ENCODE assay signal across 8 cellular contexts in genomic region chr17:73645050-73645871, GRCh38. TPM values are rescaled to one million over a fixed set of nuclear protein-coding genes. Genes with fewer than 3 reads are reported as not detected.
A peak's percentile ranks its signal among the peaks of the same experiment; 100 is the strongest.
DNase-seq lines count a peak whose midpoint lies in the region; ATAC-seq and TF ChIP-seq lines count a peak whose summit lies in the region.

No MANE protein-coding gene starts in this region.

- H2AFZ ChIP-seq in IMR-90 (replicated peaks; ENCODE audit: low read length, poor library complexity): peak overlapping the region; percentile 32

- TF ChIP-seq CTCF in A673 (conservative IDR thresholded peaks at IDR 0.05; ENCODE audit: low read depth, low read length) (0 out of 2 replicates have a peak, but pooled peaks have one; percentile 25), IMR-90 (conservative IDR thresholded peaks at IDR 0.05; ENCODE audit: low read depth, low read length) (no peak), VCaP (conservative IDR thresholded peaks at IDR 0.05) (peak; percentile 64)

- ATAC-seq in IMR-90 (ENCODE audit: low read depth): peak; percentile 79
- peak; percentile 35 for ATAC-seq in effector memory CD8-positive, alpha-beta T cell (replicated peaks)
- ATAC-seq in HG03520 (IDR thresholded peaks at IDR 0.05; ENCODE audit: unreplicated experiment): no peak
- ATAC-seq in GM19463 (IDR thresholded peaks at IDR 0.05; ENCODE audit: unreplicated experiment): no peak

- POLR2A ChIA-PET in A673 (lab: Charles Lee; ENCODE audit: low non-redundant PET): no interaction called here
- POLR2A ChIA-PET in IMR-90 (lab: Charles Lee; ENCODE audit: unreplicated experiment): no interaction called here

- no peaks in the 10 kb centered on the region for H3K9me3 Mint-ChIP-seq in effector memory CD8-positive, alpha-beta T cell

- TF ChIP-seq RAD21 in IMR-90 (IDR thresholded peaks at IDR 0.05; ENCODE audit: low read length): no peak

- no peak overlapping the region for H3K27ac ChIP-seq in A673 (ENCODE audit: low read depth, low read length, poor library complexity, severe bottlenecking)
- no peak overlapping the region for H3K27ac ChIP-seq in IMR-90 (ENCODE audit: insufficient read depth, low read length)
- peak overlapping the region; percentile 65 for H3K27ac ChIP-seq in VCaP
- H3K27ac ChIP-seq in mesodermal cell (ENCODE audit: low read depth, low read length, severe bottlenecking): peak overlapping the region; percentile 58
- no peak overlapping the region for H3K27ac ChIP-seq in subcutaneous abdominal adipose tissue (ENCODE audit: low read depth, low read length)

- no peak overlapping the region for H3K27ac Mint-ChIP-seq in effector memory CD8-positive, alpha-beta T cell

- H3K56ac ChIP-seq in IMR-90 (ENCODE audit: extremely low read depth, insufficient read depth, low read length): no peak overlapping the region

- no peak overlapping the region for H2AK5ac ChIP-seq in IMR-90 (ENCODE audit: low read depth, low read length)

- peak overlapping the region; percentile 8 to 46 for H3K4me3 Mint-ChIP-seq in effector memory CD8-positive, alpha-beta T cell

- in situ Hi-C loops in IMR-90 (cut with MboI; ENCODE audit: low sequenced_read_pairs): no loop called here

- no peak overlapping the region for H4K8ac ChIP-seq in IMR-90 (ENCODE audit: low read depth in 2 of 2, low read length in 2 of 2)

- BruUV-seq in A673 (replicated peaks; lab: Mats Ljungman, UMichigan) (no TSS peak), IMR-90 (replicated peaks; lab: Mats Ljungman, UMichigan) (no TSS peak)

- TF ChIP-seq POLR2A in IMR-90 (IDR thresholded peaks at IDR 0.05; ENCODE audit: low read depth, low read length): no peak

- H3K27me3 Mint-ChIP-seq in effector memory CD8-positive, alpha-beta T cell: peaks cover 61 to 85% of the 10 kb centered on the region in 2 donors

- no peak overlapping the region for H3K9ac ChIP-seq in IMR-90 (ENCODE audit: low read depth, low read length)
- no peak overlapping the region for H3K9ac ChIP-seq in subcutaneous abdominal adipose tissue (ENCODE audit: low read length in 5 of 5)

- no peak overlapping the region for H2BK5ac ChIP-seq in IMR-90 (ENCODE audit: low read depth, low read length, poor library complexity, severe bottlenecking)

- H3K9me3 ChIP-seq in A673 (ENCODE audit: low read depth, low read length, poor library complexity, severe bottlenecking) (no peaks in the 10 kb centered on the region), IMR-90 (ENCODE audit: control insufficient read depth, insufficient read depth, low read length) (no peaks in the 10 kb centered on the region), mesodermal cell (ENCODE audit: control insufficient read depth, low read length) (no peaks in the 10 kb centered on the region), subcutaneous abdominal adipose tissue (ENCODE audit: control insufficient read depth in 5 of 5, low read length in 5 of 5) (no peaks in the 10 kb centered on the region)

- peak overlapping the region; percentile 46 for H3K4me3 ChIP-seq in A673 (ENCODE audit: low read depth, low read length, poor library complexity, severe bottlenecking)
- no peak overlapping the region for H3K4me3 ChIP-seq in IMR-90 (ENCODE audit: insufficient read depth, low read depth, low read length)
- peak overlapping the region; percentile 71 for H3K4me3 ChIP-seq in mesodermal cell (ENCODE audit: extremely low read depth, insufficient read depth, low read length, poor library complexity, severe bottlenecking)
- H3K4me3 ChIP-seq in subcutaneous abdominal adipose tissue (ENCODE audit: low read depth in 1 of 5, low read length in 5 of 5): peak overlapping the region in 4 of 5 donors; percentile 6 to 45 (median 29)

- no peak overlapping the region for H2BK20ac ChIP-seq in IMR-90 (ENCODE audit: low read depth, low read length)

- dilution Hi-C loops in IMR-90 (cut with HindIII; ENCODE audit: low sequenced_read_pairs, unreplicated experiment): no loop called here

- no peaks in the 10 kb centered on the region for H4K20me1 ChIP-seq in IMR-90 (ENCODE audit: insufficient read depth, low read length)

- CTCF ChIA-PET in A673 (lab: Charles Lee): no interaction called here
- CTCF ChIA-PET in IMR-90 (lab: Yijun Ruan, JAX): no interaction called here

- no peaks in the 10 kb centered on the region for H3K9me1 ChIP-seq in IMR-90 (ENCODE audit: insufficient read depth, low read length)

- H3K36me3 ChIP-seq in A673 (ENCODE audit: insufficient read depth, low read length, poor library complexity, severe bottlenecking): no peaks in the 10 kb centered on the region
- no peaks in the 10 kb centered on the region for H3K36me3 ChIP-seq in IMR-90 (ENCODE audit: control insufficient read depth, insufficient read depth, low read length)
- H3K36me3 ChIP-seq in mesodermal cell (ENCODE audit: control insufficient read depth, insufficient read depth, low read length): no peaks in the 10 kb centered on the region
- no peaks in the 10 kb centered on the region for H3K36me3 ChIP-seq in subcutaneous abdominal adipose tissue (ENCODE audit: control insufficient read depth in 5 of 5, insufficient read depth in 5 of 5, low read length in 5 of 5)

- H3K4me1 ChIP-seq in A673 (ENCODE audit: insufficient read depth, low read length, poor library complexity, severe bottlenecking) (peaks cover 32% of the 10 kb centered on the region), IMR-90 (ENCODE audit: control insufficient read depth, insufficient read depth, low read length) (no peaks in the 10 kb centered on the region), mesodermal cell (ENCODE audit: control insufficient read depth, insufficient read depth, low read length, poor library complexity, severe bottlenecking) (peaks cover 23% of the 10 kb centered on the region), subcutaneous abdominal adipose tissue (ENCODE audit: control insufficient read depth in 5 of 5, insufficient read depth in 5 of 5, low read length in 5 of 5) (peaks cover 2 to 32% (median 24%) of the 10 kb centered on the region in 5 donors)

- H3K27me3 ChIP-seq in A673 (replicated peaks; ENCODE audit: insufficient read depth, low read depth, low read length, poor library complexity): peaks cover 81% of the 10 kb centered on the region
- H3K27me3 ChIP-seq in IMR-90 (ENCODE audit: control insufficient read depth, insufficient read depth, low read length): peaks cover 36% of the 10 kb centered on the region
- peaks cover 38 to 70% (median 63%) of the 10 kb centered on the region in 5 donors for H3K27me3 ChIP-seq in subcutaneous abdominal adipose tissue (ENCODE audit: control insufficient read depth in 5 of 5, insufficient read depth in 4 of 5, low read length in 5 of 5)

- no peaks in the 10 kb centered on the region for H3K36me3 Mint-ChIP-seq in effector memory CD8-positive, alpha-beta T cell (ENCODE audit: insufficient read depth)

- no peak overlapping the region for H3K4ac ChIP-seq in IMR-90 (ENCODE audit: low read depth, low read length)

- H3K23ac ChIP-seq in IMR-90 (ENCODE audit: low read depth, low read length): no peak overlapping the region

- no peak overlapping the region for H3K18ac ChIP-seq in IMR-90 (ENCODE audit: low read depth, low read length)

- H2AK9ac ChIP-seq in IMR-90 (replicated peaks; ENCODE audit: low read depth, low read length, poor library complexity): no peak overlapping the region

- intact Hi-C loops in A673 (cut with micrococcal nuclease; ENCODE audit: unreplicated experiment): no loop called here
- intact Hi-C loops in IMR-90 (cut with micrococcal nuclease): no loop called here

- H3K14ac ChIP-seq in IMR-90 (replicated peaks; ENCODE audit: low read depth, low read length): no peak overlapping the region

- H4K5ac ChIP-seq in IMR-90 (ENCODE audit: low read depth, low read length): no peak overlapping the region

- no peaks in the 10 kb centered on the region for H3K79me1 ChIP-seq in IMR-90 (ENCODE audit: low read depth in 1 of 2, low read length in 2 of 2)

- DNase-seq in A673 (ENCODE audit: low spot score): peak; percentile 61
- no peak for DNase-seq in IMR-90
- DNase-seq in effector memory CD8-positive, alpha-beta T cell: no peak

- H2BK120ac ChIP-seq in IMR-90 (ENCODE audit: low read depth, low read length): no peak overlapping the region

- peaks cover 7 to 8% of the 10 kb centered on the region in 2 donors for H3K4me1 Mint-ChIP-seq in effector memory CD8-positive, alpha-beta T cell (ENCODE audit: low read depth in 2 of 2)

- 4% methylated on average over 45 of the region's 90 CpGs; no CpG with 5 or more reads in 1 of the 2 experiments for WGBS in IMR-90 (ENCODE audit: extremely low coverage in 2 of 2, insufficient read length in 1 of 2), 2 experiments
- WGBS in mesodermal cell (ENCODE audit: insufficient coverage in 2 of 2), 2 experiments: 0 to 1% methylated on average over 58 to 72 of the region's 90 CpGs

- no peak overlapping the region for H4K91ac ChIP-seq in IMR-90 (ENCODE audit: insufficient read depth, low read depth, low read length)

- H3K4me2 ChIP-seq in IMR-90 (ENCODE audit: low read depth, low read length): no peak overlapping the region

- H2BK15ac ChIP-seq in IMR-90 (ENCODE audit: low read depth, low read length): no peak overlapping the region

TF ChIP-seq in IMR-90, 13 proteins besides CTCF, POLR2A, EP300 and RAD21 (continues in another document):
- no peak for TF ChIP-seq CEBPB (IDR thresholded peaks at IDR 0.05; ENCODE audit: low read depth, low read length)
- TF ChIP-seq RFX5 (IDR thresholded peaks at IDR 0.05; ENCODE audit: low read depth, low read length): no peak
- no peak for TF ChIP-seq MAZ (IDR thresholded peaks at IDR 0.05; ENCODE audit: borderline replicate concordance, low read depth, low read length)
- TF ChIP-seq FOS (IDR thresholded peaks at IDR 0.05; ENCODE audit: low read depth, low read length): no peak
- TF ChIP-seq RCOR1 (IDR thresholded peaks at IDR 0.05; ENCODE audit: insufficient replicate concordance, low read length): no peak
- TF ChIP-seq, protein P1, sequence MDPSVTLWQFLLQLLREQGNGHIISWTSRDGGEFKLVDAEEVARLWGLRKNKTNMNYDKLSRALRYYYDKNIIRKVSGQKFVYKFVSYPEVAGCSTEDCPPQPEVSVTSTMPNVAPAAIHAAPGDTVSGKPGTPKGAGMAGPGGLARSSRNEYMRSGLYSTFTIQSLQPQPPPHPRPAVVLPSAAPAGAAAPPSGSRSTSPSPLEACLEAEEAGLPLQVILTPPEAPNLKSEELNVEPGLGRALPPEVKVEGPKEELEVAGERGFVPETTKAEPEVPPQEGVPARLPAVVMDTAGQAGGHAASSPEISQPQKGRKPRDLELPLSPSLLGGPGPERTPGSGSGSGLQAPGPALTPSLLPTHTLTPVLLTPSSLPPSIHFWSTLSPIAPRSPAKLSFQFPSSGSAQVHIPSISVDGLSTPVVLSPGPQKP (IDR thresholded peaks at IDR 0.05; ENCODE audit: borderline replicate concordance, low read depth, low read length): no peak

RNA-seq across cellular contexts. Expression of gene SDK2, which starts 1.0 kb away (rescaled TPM):
- total RNA-seq in A673 (2021) (0.63 and 0.67 TPM in 2 replicates), IMR-90 (2012; rRNA removed) (under 0.01 TPM in 2 replicates)
- 0.03 TPM in 2 replicates for polyA plus RNA-seq in IMR-90 (2012; rRNA removed)
- 0.02 TPM in 1 of 2 replicates, not detected in the other for polyA plus RNA-seq in IMR-90 (2012; cell fraction: cytosol; rRNA removed)
- polyA plus RNA-seq in IMR-90 (2012; cell fraction: nucleus; rRNA removed; ENCODE audit: low replicate concordance): 0.02 and 0.03 TPM in 2 replicates
- polyA plus RNA-seq in mesodermal cell (2013, experiment 1 of 2): 21.5 TPM
- 16.0 TPM for polyA plus RNA-seq in mesodermal cell (2013, experiment 2 of 2)

Comparison
In these comparisons a context has a peak if more than half of its experiments do, and no peak if none do; other contexts are left out.
1. H3K27ac ChIP-seq: peak in VCaP (single experiment) and mesodermal cell (single experiment); none in A673 (single experiment), IMR-90 (single experiment) and subcutaneous abdominal adipose tissue (single experiment).
2. ATAC-seq: peak in IMR-90 (single experiment) and effector memory CD8-positive, alpha-beta T cell (single experiment); none in HG03520 (single experiment) and GM19463 (single experiment).